24 cellular contexts compared by ENCODE assay signal in genomic region chr2:20603791-20604190, GRCh38. TPM values are rescaled to one million over a fixed set of nuclear protein-coding genes. Genes with fewer than 3 reads are reported as not detected.
A peak's percentile ranks its signal among the peaks of the same experiment; 100 is the strongest.
DNase-seq lines count a peak whose midpoint lies in the region; ATAC-seq and TF ChIP-seq lines count a peak whose summit lies in the region.
"Had no signal": no experiment of that assay in that cellular context is flagged by ENCODE, and none has a peak within 500 bp of the region (broad histone marks: within the 10 kb centered on the region; RNA-seq: fewer than 3 reads in every experiment).

No MANE protein-coding gene starts in this region.

- H3K4me1 ChIP-seq in right cardiac atrium (ENCODE audit: control insufficient read depth, insufficient read depth, low read length) (peaks cover 23% of the 10 kb centered on the region), vagina (peaks cover 40% of the 10 kb centered on the region)
- H3K4me1 ChIP-seq: SJSA1 had no signal

- no peak overlapping the region for H3K27ac ChIP-seq in right cardiac atrium (ENCODE audit: low read length)
- H3K27ac ChIP-seq in vagina = peak overlapping the region; percentile 31
- H3K27ac ChIP-seq: brain microvascular endothelial cell, GM23248, SJSA1 had no signal

- no peaks in the 10 kb centered on the region for H3K9me3 ChIP-seq in right cardiac atrium (ENCODE audit: control insufficient read depth, low read length)
- H3K9me3 ChIP-seq in vagina = no peaks in the 10 kb centered on the region
- H3K9me3 ChIP-seq: SJSA1 had no signal

- TF ChIP-seq POLR2A in vagina (IDR thresholded peaks at IDR 0.05) = no peak

- DNase-seq in right cardiac atrium (peak in 2 of 3 donors; percentile 12 to 19), left cardiac atrium (no peak), islet precursor cell (peak; percentile 40), sciatic nerve (ENCODE audit: low spot score) (peak; percentile 42), vagina (ENCODE audit: extremely low spot score in 2 of 2) (no peak), middle frontal gyrus (ENCODE audit: extremely low spot score, low spot score) (no peak)
- DNase-seq: activated B cell treated with CpG ODN at 0.5 μM for 24 hours; activated naive CD4-positive, alpha-beta T cell treated with Interleukin-2 at 50 U/mL for 16 hours; activated T-cell treated with anti-CD3 and anti-CD28 coated beads, Interleukin-2, amount 50 U/mL, for 48 hours; brain microvascular endothelial cell; CD8-positive, alpha-beta memory T cell; GM23248; left ventricle myocardium superior; naive B cell; NCI-H1048; NCI-H1694; NCI-H82; nucleus accumbens; small intestine; stimulated activated naive CD4-positive, alpha-beta T cell treated with Interleukin-2 at 50 U/mL for 16 hours; T1000 had no signal

- ATAC-seq in right cardiac atrium (no peak), left cardiac atrium (no peak), sciatic nerve (no peak), HG03175 (IDR thresholded peaks at IDR 0.05; ENCODE audit: unreplicated experiment) (no peak), HG03460 (IDR thresholded peaks at IDR 0.05; ENCODE audit: unreplicated experiment) (no peak)

- H3K27me3 ChIP-seq in right cardiac atrium (ENCODE audit: control insufficient read depth, insufficient read depth) (no peaks in the 10 kb centered on the region), vagina (no peaks in the 10 kb centered on the region)
- H3K27me3 ChIP-seq: brain microvascular endothelial cell, SJSA1 had no signal

- no peak overlapping the region for H3K4me3 ChIP-seq in right cardiac atrium (ENCODE audit: low read length)
- no peak overlapping the region for H3K4me3 ChIP-seq in vagina
- H3K4me3 ChIP-seq: GM23248, SJSA1 had no signal

- H3K36me3 ChIP-seq in vagina = no peaks in the 10 kb centered on the region
- H3K36me3 ChIP-seq: brain microvascular endothelial cell, SJSA1 had no signal

- TF ChIP-seq CTCF in vagina (IDR thresholded peaks at IDR 0.05) = no peak

- intact Hi-C loops in right cardiac atrium (cut with DNase I) = no loop called here
- intact Hi-C loops in left cardiac atrium (cut with DNase I) = no loop called here
- intact Hi-C loops in sciatic nerve (cut with DNase I) = no loop called here
- intact Hi-C loops in vagina (cut with DNase I) = no loop called here

- 90% methylated on average over 5 of the region's 5 CpGs for WGBS in right cardiac atrium

RNA-seq across cellular contexts. Expression of gene HS1BP3, which starts 47.1 kb away (rescaled TPM):
- total RNA-seq in right cardiac atrium = 10 to 100 TPM; 21.8 to 26.4 (median 25.3) TPM
- 29.8 TPM for polyA plus RNA-seq in right cardiac atrium
- 10 to 100 TPM; 19.8 to 21.4 TPM for total RNA-seq in left cardiac atrium
- 23.2 TPM for total RNA-seq in sciatic nerve
- 23.1 TPM for total RNA-seq in vagina

Comparison
In these comparisons a context has a peak if more than half of its experiments do, and no peak if none do; other contexts are left out.
1. DNase-seq: peak in right cardiac atrium (2 of 3), islet precursor cell (single experiment) and sciatic nerve (single experiment); none in left cardiac atrium (single experiment), vagina (0 of 2) and middle frontal gyrus (single experiment).